Comparison of ENCODE assay signal across 8 cellular contexts in genomic region chr10:105063796-105064195, GRCh38.
DNase-seq lines count a peak whose midpoint lies in the region; ATAC-seq, FAIRE-seq and TF ChIP-seq lines count a peak whose summit lies in the region.

No MANE protein-coding gene starts in this region.

- H3K4me2 ChIP-seq in osteoblast (ENCODE audit: insufficient read depth, low read length) = no peak overlapping the region

- H3K27me3 ChIP-seq in osteoblast (ENCODE audit: insufficient read depth, low read length) = no peaks in the 10 kb centered on the region

- ATAC-seq in GM21737 (IDR thresholded peaks at IDR 0.05; ENCODE audit: unreplicated experiment) = no peak

- intact Hi-C loops in kidney (cut with DNase I) = no loop called here

- H3K36me3 ChIP-seq in kidney (ENCODE audit: control insufficient read depth in 1 of 2, insufficient read depth in 2 of 2, low read length in 2 of 2) = no peaks in the 10 kb centered on the region
- no peaks in the 10 kb centered on the region for H3K36me3 ChIP-seq in osteoblast (ENCODE audit: insufficient read depth, low read length)

- DNase-seq in stimulated activated CD4-positive, alpha-beta T cell treated with anti-CD3 and anti-CD28 coated beads, Interleukin-12 subunit alpha, Interleukin-12 subunit beta, amount 100 ng/mL, for 4 hours = peak; percentile 2
- no peak for DNase-seq in stimulated activated CD4-positive, alpha-beta T cell treated with anti-CD3 and anti-CD28 coated beads, Interleukin-4, amount 100 ng/mL, for 1 hour
- DNase-seq in HK-2 (ENCODE audit: unreplicated experiment) (peak; percentile 26), UCSD-AML1 (lab: John Stamatoyannopoulos, UW; ENCODE audit: unreplicated experiment) (peak; percentile 20), kidney (no peak), osteoblast (ENCODE audit: insufficient read length, low spot score, missing footprints) (no peak), SKM-1 treated with dmso at 0.1 percent for 144 hours (lab: John Stamatoyannopoulos, UW; ENCODE audit: unreplicated experiment) (no peak)

- no peaks in the 10 kb centered on the region for H3K9me3 ChIP-seq in kidney (ENCODE audit: control insufficient read depth in 1 of 2, low read length in 2 of 2)
- H3K9me3 ChIP-seq in osteoblast (ENCODE audit: low read depth, low read length) = peaks cover 2% of the 10 kb centered on the region

- H2AFZ ChIP-seq in osteoblast (ENCODE audit: low read length) = no peak overlapping the region

- peak; percentile 78 for TF ChIP-seq CTCF in kidney (IDR thresholded peaks at IDR 0.05; ENCODE audit: borderline replicate concordance, extremely low read depth, insufficient read depth)
- no peak for TF ChIP-seq CTCF in osteoblast (IDR thresholded peaks at IDR 0.05; ENCODE audit: extremely low read depth, low read depth, low read length)

- H3K4me1 ChIP-seq in kidney (ENCODE audit: control insufficient read depth in 1 of 2, insufficient read depth in 1 of 2, low read depth in 1 of 2, low read length in 2 of 2) = no peaks in the 10 kb centered on the region
- H3K4me1 ChIP-seq in osteoblast (ENCODE audit: insufficient read depth, low read length) = no peaks in the 10 kb centered on the region

- no peak overlapping the region for H3K27ac ChIP-seq in kidney (ENCODE audit: low read depth in 2 of 2, low read length in 2 of 2)
- H3K27ac ChIP-seq in osteoblast (ENCODE audit: low read depth, low read length) = no peak overlapping the region

- no peaks in the 10 kb centered on the region for H3K79me2 ChIP-seq in osteoblast (ENCODE audit: insufficient read depth, low read length)

- H3K4me3 ChIP-seq in kidney (ENCODE audit: low read length in 2 of 2) = no peak overlapping the region
- H3K4me3 ChIP-seq in osteoblast (ENCODE audit: insufficient read depth, low read length) = no peak overlapping the region

- H3K9ac ChIP-seq in kidney (ENCODE audit: low read length in 2 of 2) = no peak overlapping the region

- FAIRE-seq in kidney (lab: Jason Lieb, UNC) = no peak

- no peaks in the 10 kb centered on the region for H4K20me1 ChIP-seq in osteoblast (ENCODE audit: insufficient read depth, low read length)

Comparison
In these comparisons a context has a peak if more than half of its experiments do, and no peak if none do; other contexts are left out.
1. DNase-seq: peak in stimulated activated CD4-positive, alpha-beta T cell treated with anti-CD3 and anti-CD28 coated beads, Interleukin-12 subunit alpha, Interleukin-12 subunit beta, amount 100 ng/mL, for 4 hours (single experiment), HK-2 (single experiment) and UCSD-AML1 (single experiment); none in stimulated activated CD4-positive, alpha-beta T cell treated with anti-CD3 and anti-CD28 coated beads, Interleukin-4, amount 100 ng/mL, for 1 hour (single experiment), kidney (single experiment), osteoblast (single experiment) and SKM-1 treated with dmso at 0.1 percent for 144 hours (single experiment).